In genomic region chr1:206700445-206701036, GRCh38 we compare ENCODE assay signal across 9 cellular contexts. TPM values are rescaled to one million over a fixed set of nuclear protein-coding genes. Genes with fewer than 3 reads are reported as not detected.
A peak's percentile ranks its signal among the peaks of the same experiment; 100 is the strongest.
DNase-seq lines count a peak whose midpoint lies in the region; ATAC-seq and TF ChIP-seq lines count a peak whose summit lies in the region.
"Had no signal": no experiment of that assay in that cellular context is flagged by ENCODE, and none has a peak within 500 bp of the region (broad histone marks: within the 10 kb centered on the region; RNA-seq: fewer than 3 reads in every experiment).

No MANE protein-coding gene starts in this region.

- H3K4me1 Mint-ChIP-seq in CD4-positive, alpha-beta T cell (ENCODE audit: low read depth): peaks cover 95% of the 10 kb centered on the region
- peaks cover 61% of the 10 kb centered on the region for H3K4me1 Mint-ChIP-seq in activated CD4-positive, alpha-beta T cell treated with anti-CD3 and anti-CD28 coated beads, Interleukin-2, amount 10 ng/mL, durations not matched to agents 7 days and 5 days

- DNase-seq in CD4-positive, alpha-beta T cell: no peak
- DNase-seq in NCI-H146 treated with DMSO at 0.1 percent for 48 hours (lab: John Stamatoyannopoulos, UW; ENCODE audit: unreplicated experiment) (peak; percentile 74), astrocyte of the spinal cord (ENCODE audit: low read depth, low spot score) (peak; percentile 27), lower lobe of right lung (no peak), dermis blood vessel endothelial cell (no peak), NCI-H1436 treated with DMSO at 0.1 percent for 48 hours (lab: John Stamatoyannopoulos, UW) (no peak)
- no peak for DNase-seq in activated CD4-positive, alpha-beta T cell treated with anti-CD3 and anti-CD28 coated beads, Interleukin-2, amount 10 ng/mL, durations not matched to agents 7 days and 5 days
- no peak for DNase-seq in activated CD4-positive, alpha-beta T cell treated with anti-CD3 and anti-CD28 coated beads, Interleukin-2, amount 50 U/mL, for 4 hours
- DNase-seq: activated naive CD8-positive, alpha-beta T cell treated with anti-CD3 and anti-CD28 coated beads, Interleukin-2, amount 10 ng/mL, durations not matched to agents 7 days and 5 days had no signal

- H3K4me3 ChIP-seq in astrocyte of the spinal cord (ENCODE audit: low read depth, low read length) (no peak overlapping the region), lower lobe of right lung (no peak overlapping the region)

- H3K9me3 ChIP-seq in CD4-positive, alpha-beta T cell (ENCODE audit: control insufficient read depth, low read length): no peaks in the 10 kb centered on the region
- no peaks in the 10 kb centered on the region for H3K9me3 ChIP-seq in lower lobe of right lung

- in situ Hi-C loops in astrocyte of the spinal cord (cut with HindIII; ENCODE audit: low sequenced_read_pairs): no loop called here

- POLR2A ChIA-PET in CD4-positive, alpha-beta T cell (lab: Charles Lee): interaction anchor here (0.6 kb wide), 2 partner anchors 15 to 280 kb away, joined by 3 to 4 read pairs; no protein-coding TSS in a partner anchor
- POLR2A ChIA-PET in activated CD4-positive, alpha-beta T cell treated with anti-CD3 and anti-CD28 coated beads, Interleukin-2, amount 10 ng/mL, durations not matched to agents 7 days and 5 days (lab: Charles Lee): no interaction called here

- no peaks in the 10 kb centered on the region for H3K27me3 ChIP-seq in CD4-positive, alpha-beta T cell (ENCODE audit: control insufficient read depth, insufficient read depth, low read length)
- no peaks in the 10 kb centered on the region for H3K27me3 ChIP-seq in lower lobe of right lung (ENCODE audit: low read depth)

- no peak overlapping the region for H3K27ac ChIP-seq in CD4-positive, alpha-beta T cell (ENCODE audit: low read depth, low read length)
- H3K27ac ChIP-seq in lower lobe of right lung: peak overlapping the region; percentile 13

- peaks cover 9% of the 10 kb centered on the region for H3K36me3 ChIP-seq in lower lobe of right lung

- no peaks in the 10 kb centered on the region for H3K27me3 Mint-ChIP-seq in CD4-positive, alpha-beta T cell
- H3K27me3 Mint-ChIP-seq in activated CD4-positive, alpha-beta T cell treated with anti-CD3 and anti-CD28 coated beads, Interleukin-2, amount 10 ng/mL, durations not matched to agents 7 days and 5 days: no peaks in the 10 kb centered on the region
- H3K27me3 Mint-ChIP-seq: activated naive CD8-positive, alpha-beta T cell treated with anti-CD3 and anti-CD28 coated beads, Interleukin-2, amount 10 ng/mL, durations not matched to agents 7 days and 5 days had no signal

- H3K27ac Mint-ChIP-seq in CD4-positive, alpha-beta T cell: peak overlapping the region; percentile 67
- no peak overlapping the region for H3K27ac Mint-ChIP-seq in activated CD4-positive, alpha-beta T cell treated with anti-CD3 and anti-CD28 coated beads, Interleukin-2, amount 10 ng/mL, durations not matched to agents 7 days and 5 days
- H3K27ac Mint-ChIP-seq: activated naive CD8-positive, alpha-beta T cell treated with anti-CD3 and anti-CD28 coated beads, Interleukin-2, amount 10 ng/mL, durations not matched to agents 7 days and 5 days had no signal

- intact Hi-C loops in CD4-positive, alpha-beta T cell (cut with DNase I, micrococcal nuclease): no loop called here
- intact Hi-C loops in lower lobe of right lung (cut with DNase I): no loop called here

- no peaks in the 10 kb centered on the region for H3K9me3 Mint-ChIP-seq in CD4-positive, alpha-beta T cell
- H3K9me3 Mint-ChIP-seq in activated CD4-positive, alpha-beta T cell treated with anti-CD3 and anti-CD28 coated beads, Interleukin-2, amount 10 ng/mL, durations not matched to agents 7 days and 5 days: no peaks in the 10 kb centered on the region
- H3K9me3 Mint-ChIP-seq: activated naive CD8-positive, alpha-beta T cell treated with anti-CD3 and anti-CD28 coated beads, Interleukin-2, amount 10 ng/mL, durations not matched to agents 7 days and 5 days had no signal

- no peak for ATAC-seq in CD4-positive, alpha-beta T cell (ENCODE audit: poor library complexity)
- ATAC-seq in lower lobe of right lung: no peak

- CTCF ChIA-PET in CD4-positive, alpha-beta T cell (lab: Charles Lee): interaction anchor here (1.0 kb wide), 1 partner anchor 12 kb away, joined by 3 read pairs; no protein-coding TSS in a partner anchor
- CTCF ChIA-PET in activated CD4-positive, alpha-beta T cell treated with anti-CD3 and anti-CD28 coated beads, Interleukin-2, amount 10 ng/mL, durations not matched to agents 7 days and 5 days (lab: Charles Lee): interaction anchor here (0.7 to 2.4 kb wide), 5 partner anchors 8 to 41 kb away, joined by 3 to 10 read pairs (median 4); no protein-coding TSS in a partner anchor

- H3K36me3 Mint-ChIP-seq in CD4-positive, alpha-beta T cell (ENCODE audit: low read depth): peaks cover 28% of the 10 kb centered on the region
- peaks cover 18% of the 10 kb centered on the region for H3K36me3 Mint-ChIP-seq in activated CD4-positive, alpha-beta T cell treated with anti-CD3 and anti-CD28 coated beads, Interleukin-2, amount 10 ng/mL, durations not matched to agents 7 days and 5 days (ENCODE audit: low read depth)

- H3K4me3 Mint-ChIP-seq in CD4-positive, alpha-beta T cell: no peak overlapping the region
- H3K4me3 Mint-ChIP-seq in activated CD4-positive, alpha-beta T cell treated with anti-CD3 and anti-CD28 coated beads, Interleukin-2, amount 10 ng/mL, durations not matched to agents 7 days and 5 days: no peak overlapping the region
- H3K4me3 Mint-ChIP-seq: activated naive CD8-positive, alpha-beta T cell treated with anti-CD3 and anti-CD28 coated beads, Interleukin-2, amount 10 ng/mL, durations not matched to agents 7 days and 5 days had no signal

- peaks cover 81% of the 10 kb centered on the region for H3K4me1 ChIP-seq in lower lobe of right lung

- no peak for TF ChIP-seq CTCF in CD4-positive, alpha-beta T cell (IDR thresholded peaks at IDR 0.05)
- TF ChIP-seq CTCF in astrocyte of the spinal cord (IDR thresholded peaks at IDR 0.05; ENCODE audit: low read depth, low read length) (no peak), lower lobe of right lung (IDR thresholded peaks at IDR 0.05) (no peak)

RNA-seq across cellular contexts. Expression of gene MAPKAPK2, which starts 15.8 kb away (rescaled TPM):
- 100 to 1,000 TPM; 157 to 166 TPM for total RNA-seq in CD4-positive, alpha-beta T cell
- total RNA-seq in lower lobe of right lung (87.0 TPM), dermis blood vessel endothelial cell (33.7 and 50.8 TPM in 2 replicates)
- total RNA-seq in activated CD4-positive, alpha-beta T cell treated with anti-CD3 and anti-CD28 coated beads, Interleukin-2, amount 10 ng/mL, durations not matched to agents 7 days and 5 days: 10 to 100 TPM; 55.5 to 57.4 TPM

Comparison
In these comparisons a context has a peak if more than half of its experiments do, and no peak if none do; other contexts are left out.
1. DNase-seq: peak in NCI-H146 treated with DMSO at 0.1 percent for 48 hours (single experiment) and astrocyte of the spinal cord (single experiment); none in CD4-positive, alpha-beta T cell (0 of 10), lower lobe of right lung (single experiment), dermis blood vessel endothelial cell (single experiment), activated CD4-positive, alpha-beta T cell treated with anti-CD3 and anti-CD28 coated beads, Interleukin-2, amount 10 ng/mL, durations not matched to agents 7 days and 5 days (single experiment), activated CD4-positive, alpha-beta T cell treated with anti-CD3 and anti-CD28 coated beads, Interleukin-2, amount 50 U/mL, for 4 hours (0 of 2) and NCI-H1436 treated with DMSO at 0.1 percent for 48 hours (single experiment).